10 cellular contexts compared by ENCODE assay signal in the genomic region with DNA sequence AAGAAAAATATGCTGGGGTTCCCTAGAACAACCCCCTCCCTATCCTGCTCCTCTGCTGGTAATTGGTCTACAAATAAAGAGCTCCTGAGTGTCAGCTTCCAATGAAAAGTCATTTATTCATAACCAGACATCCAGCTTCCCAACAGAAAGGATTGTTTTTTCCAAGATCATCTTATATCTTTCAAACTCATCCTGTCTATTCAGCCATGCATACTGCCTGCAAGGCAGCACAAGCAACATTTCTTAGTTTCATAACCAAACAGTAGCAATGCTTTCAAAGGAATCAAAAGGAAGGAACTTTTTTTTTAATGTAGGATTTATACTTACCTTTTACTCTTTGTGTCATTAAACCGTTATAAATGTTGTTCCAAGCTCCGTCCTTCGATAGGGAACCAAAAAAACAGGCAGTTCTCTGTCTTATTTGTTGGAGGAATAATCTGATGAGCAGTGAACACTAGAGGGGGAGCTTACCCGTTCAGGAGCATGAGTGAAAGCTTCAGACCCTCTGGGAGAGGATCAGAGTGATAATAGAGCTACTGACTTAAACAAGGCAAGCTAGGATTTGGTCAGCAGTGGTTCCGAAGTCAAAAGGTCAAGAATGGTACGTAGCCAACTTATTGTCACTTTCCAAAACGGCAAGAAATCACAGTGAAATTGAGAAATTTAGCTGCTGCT.
DNase-seq lines count a peak whose midpoint lies in the region; ATAC-seq and TF ChIP-seq lines count a peak whose summit lies in the region.
"Had no signal": no experiment of that assay in that cellular context is flagged by ENCODE, and none has a peak within 500 bp of the region (broad histone marks: within the 10 kb centered on the region; RNA-seq: fewer than 3 reads in every experiment).

No MANE protein-coding gene starts in this region.

- H3K36me3 ChIP-seq in H7 (replicated peaks; ENCODE audit: control insufficient read depth, insufficient read depth, low read length) = no peaks in the 10 kb centered on the region

- H3K4me3 ChIP-seq in H7 (ENCODE audit: insufficient read depth, low read depth, low read length) = no peak overlapping the region
- H3K4me3 ChIP-seq in fibroblast of villous mesenchyme (ENCODE audit: low read depth, low read length) = peak overlapping the region; percentile 10
- H3K4me3 ChIP-seq in retinal pigment epithelial cell (ENCODE audit: low read length) = no peak overlapping the region
- H3K4me3 ChIP-seq: skin epidermis had no signal

- peak; percentile 41 for DNase-seq in H7
- peak; percentile 63 for DNase-seq in RPMI7951 (ENCODE audit: low read depth)
- peak; percentile 74 for DNase-seq in fibroblast of villous mesenchyme (ENCODE audit: low read depth)
- peak; percentile 28 for DNase-seq in retinal pigment epithelial cell (ENCODE audit: low read depth)
- no peak for DNase-seq in SIG-M5 (lab: John Stamatoyannopoulos, UW)
- DNase-seq in SKM-1 treated with dmso at 0.1 percent for 144 hours (lab: John Stamatoyannopoulos, UW; ENCODE audit: unreplicated experiment) = no peak
- DNase-seq: NCI-H774 had no signal

- no peaks in the 10 kb centered on the region for H3K27me3 ChIP-seq in H7 (ENCODE audit: control insufficient read depth, insufficient read depth, low read length)

- TF ChIP-seq CTCF in fibroblast of villous mesenchyme (IDR thresholded peaks at IDR 0.05; ENCODE audit: insufficient read depth, low read depth, low read length) (peak; percentile 66), retinal pigment epithelial cell (conservative IDR thresholded peaks at IDR 0.05; ENCODE audit: low read depth, low read length) (peak; percentile 63)

- no peak for ATAC-seq in HG03139 (IDR thresholded peaks at IDR 0.05; ENCODE audit: unreplicated experiment)
- ATAC-seq in HG03354 (IDR thresholded peaks at IDR 0.05; ENCODE audit: poor library complexity, severe bottlenecking, unreplicated experiment) = no peak

Comparison
In these comparisons a context has a peak if more than half of its experiments do, and no peak if none do; other contexts are left out.
1. DNase-seq: peak in H7 (single experiment), RPMI7951 (single experiment), fibroblast of villous mesenchyme (single experiment) and retinal pigment epithelial cell (single experiment); none in SIG-M5 (single experiment) and SKM-1 treated with dmso at 0.1 percent for 144 hours (single experiment).